In the genomic region with DNA sequence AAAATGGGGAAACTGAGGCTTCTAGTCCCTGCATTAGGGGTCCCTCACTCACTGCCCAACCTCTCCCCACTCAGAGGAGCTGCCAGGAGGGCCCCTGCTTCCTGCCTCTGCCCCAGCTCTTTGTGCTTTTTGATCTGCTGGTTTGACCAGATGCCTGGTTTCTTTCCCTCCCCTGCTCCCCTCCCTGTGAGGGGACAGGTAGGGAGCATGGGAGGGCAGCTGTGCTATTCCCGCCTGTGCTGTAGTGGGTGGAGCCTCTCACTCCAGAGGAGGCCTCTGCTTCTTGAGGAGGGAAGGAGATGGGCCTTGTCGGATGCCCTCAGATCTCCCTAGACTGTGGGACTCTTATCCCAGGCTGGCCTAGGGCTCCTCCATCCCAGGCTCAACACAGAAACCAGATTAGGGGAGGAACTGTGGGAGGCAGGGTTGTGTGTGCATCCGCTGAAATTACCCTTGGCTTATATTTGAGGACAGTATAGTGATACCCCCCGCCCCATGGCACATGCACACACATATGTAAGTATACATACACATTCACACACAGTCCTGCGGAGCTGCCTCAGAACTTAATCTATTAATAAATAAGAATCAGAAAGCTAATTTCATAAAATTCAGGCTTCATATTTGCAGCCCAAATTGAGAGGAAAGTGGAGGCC, we compare ENCODE assay signal across 15 cellular contexts.
"Had no signal": no experiment of that assay in that cellular context is flagged by ENCODE, and none has a peak within 500 bp of the region (broad histone marks: within the 10 kb centered on the region; RNA-seq: fewer than 3 reads in every experiment).

No MANE protein-coding gene starts in this region.

- H3K27me3 ChIP-seq: ascending aorta, colonic mucosa, esophagus squamous epithelium, upper lobe of left lung had no signal

- DNase-seq: activated CD4-positive, alpha-beta T cell treated with anti-CD3 and anti-CD28 coated beads, Interleukin-2, amount 10 ng/mL, durations not matched to agents 24 days and 14 days; activated CD8-positive, alpha-beta memory T cell treated with anti-CD3 and anti-CD28 coated beads, Interleukin-2, amount 10 ng/mL, durations not matched to agents 7 days and 5 days; activated gamma-delta T cell; activated T-cell treated with anti-CD3 and anti-CD28 coated beads, Interleukin-2, amount 50 U/mL, for 24 hours; colonic mucosa; esophagus squamous epithelium; foreskin fibroblast; glutamatergic neuron; stimulated activated naive CD4-positive, alpha-beta T cell treated with Interleukin-2 at 50 U/mL for 16 hours; upper lobe of left lung had no signal

- ATAC-seq: activated CD8-positive, alpha-beta memory T cell treated with anti-CD3 and anti-CD28 coated beads, Interleukin-2, amount 10 ng/mL, durations not matched to agents 7 days and 5 days; left lobe of liver; sciatic nerve had no signal

- H3K9me3 ChIP-seq: ascending aorta, colonic mucosa, esophagus squamous epithelium, upper lobe of left lung had no signal

- H3K27ac Mint-ChIP-seq: activated CD8-positive, alpha-beta memory T cell treated with anti-CD3 and anti-CD28 coated beads, Interleukin-2, amount 10 ng/mL, durations not matched to agents 7 days and 5 days; activated naive CD8-positive, alpha-beta T cell; natural killer cell treated with Interleukin-12 subunit alpha and Interleukin-12 subunit beta and Interleukin-15 and Interleukin-18, amount 100 ng/mL, for 72 hours had no signal

- H3K9me3 Mint-ChIP-seq: activated T-cell treated with anti-CD3 and anti-CD28 coated beads, Interleukin-2, amount 50 U/mL, for 24 hours; natural killer cell treated with Interleukin-12 subunit alpha and Interleukin-12 subunit beta and Interleukin-15 and Interleukin-18, amount 100 ng/mL, for 72 hours had no signal

- H3K27me3 Mint-ChIP-seq: activated CD4-positive, alpha-beta T cell treated with anti-CD3 and anti-CD28 coated beads, Interleukin-2, amount 10 ng/mL, durations not matched to agents 24 days and 14 days; activated CD8-positive, alpha-beta memory T cell treated with anti-CD3 and anti-CD28 coated beads, Interleukin-2, amount 10 ng/mL, durations not matched to agents 7 days and 5 days; activated naive CD8-positive, alpha-beta T cell; activated T-cell treated with anti-CD3 and anti-CD28 coated beads, Interleukin-2, amount 50 U/mL, for 24 hours had no signal

- H3K4me3 ChIP-seq: ascending aorta, colonic mucosa, esophagus squamous epithelium, upper lobe of left lung had no signal

- H3K36me3 ChIP-seq: colonic mucosa, esophagus squamous epithelium, upper lobe of left lung had no signal

- H3K4me3 Mint-ChIP-seq: activated CD4-positive, alpha-beta T cell treated with anti-CD3 and anti-CD28 coated beads, Interleukin-2, amount 10 ng/mL, durations not matched to agents 24 days and 14 days; activated CD8-positive, alpha-beta memory T cell treated with anti-CD3 and anti-CD28 coated beads, Interleukin-2, amount 10 ng/mL, durations not matched to agents 7 days and 5 days; activated naive CD8-positive, alpha-beta T cell; activated T-cell treated with anti-CD3 and anti-CD28 coated beads, Interleukin-2, amount 50 U/mL, for 24 hours; natural killer cell treated with Interleukin-12 subunit alpha and Interleukin-12 subunit beta and Interleukin-15 and Interleukin-18, amount 100 ng/mL, for 72 hours had no signal

- H3K36me3 Mint-ChIP-seq: natural killer cell treated with Interleukin-12 subunit alpha and Interleukin-12 subunit beta and Interleukin-15 and Interleukin-18, amount 100 ng/mL, for 72 hours had no signal
